ENCODE assay signal across 1 cellular context in the genomic region with DNA sequence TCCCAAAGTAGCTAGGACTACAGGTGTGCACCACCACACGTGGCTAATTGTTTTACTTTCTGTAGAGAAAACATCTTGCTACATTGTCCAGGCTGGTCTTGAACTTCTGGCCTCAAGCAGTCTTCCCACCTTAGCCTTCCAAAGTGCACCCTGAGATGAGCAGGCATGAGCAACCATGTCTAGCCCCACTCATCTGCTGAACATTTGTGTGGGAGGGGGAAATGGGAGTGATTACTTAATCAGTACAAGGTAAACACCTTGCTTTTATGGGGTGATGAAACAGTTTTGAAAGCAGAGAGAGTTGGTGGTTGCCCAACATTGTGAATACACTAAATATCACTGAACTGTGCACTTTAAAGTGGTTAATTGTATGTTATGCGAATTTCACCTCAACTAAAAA.
TF ChIP-seq lines count a peak whose summit lies in the region.

No MANE protein-coding gene starts in this region.

TF ChIP-seq in HepG2, 621 proteins besides CTCF, POLR2A, EP300 and RAD21 (continues in another document):
- TF ChIP-seq, protein P1, sequence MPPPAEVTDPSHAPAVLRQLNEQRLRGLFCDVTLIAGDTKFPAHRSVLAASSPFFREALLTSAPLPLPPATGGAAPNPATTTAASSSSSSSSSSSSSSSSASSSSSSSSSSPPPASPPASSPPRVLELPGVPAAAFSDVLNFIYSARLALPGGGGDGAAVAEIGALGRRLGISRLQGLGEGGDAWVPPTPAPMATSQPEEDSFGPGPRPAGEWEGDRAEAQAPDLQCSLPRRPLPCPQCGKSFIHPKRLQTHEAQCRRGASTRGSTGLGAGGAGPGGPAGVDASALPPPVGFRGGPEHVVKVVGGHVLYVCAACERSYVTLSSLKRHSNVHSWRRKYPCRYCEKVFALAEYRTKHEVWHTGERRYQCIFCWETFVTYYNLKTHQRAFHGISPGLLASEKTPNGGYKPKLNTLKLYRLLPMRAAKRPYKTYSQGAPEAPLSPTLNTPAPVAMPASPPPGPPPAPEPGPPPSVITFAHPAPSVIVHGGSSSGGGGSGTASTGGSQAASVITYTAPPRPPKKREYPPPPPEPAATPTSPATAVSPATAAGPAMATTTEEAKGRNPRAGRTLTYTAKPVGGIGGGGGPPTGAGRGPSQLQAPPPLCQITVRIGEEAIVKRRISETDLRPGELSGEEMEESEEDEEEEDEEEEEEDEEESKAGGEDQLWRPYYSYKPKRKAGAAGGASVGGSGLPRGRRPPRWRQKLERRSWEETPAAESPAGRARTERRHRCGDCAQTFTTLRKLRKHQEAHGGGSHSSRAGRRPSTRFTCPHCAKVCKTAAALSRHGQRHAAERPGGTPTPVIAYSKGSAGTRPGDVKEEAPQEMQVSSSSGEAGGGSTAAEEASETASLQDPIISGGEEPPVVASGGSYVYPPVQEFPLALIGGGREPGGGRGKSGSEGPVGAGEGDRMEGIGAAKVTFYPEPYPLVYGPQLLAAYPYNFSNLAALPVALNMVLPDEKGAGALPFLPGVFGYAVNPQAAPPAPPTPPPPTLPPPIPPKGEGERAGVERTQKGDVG (CRISPR knock-in tag; IDR thresholded peaks at IDR 0.05; ENCODE audit: borderline replicate concordance) = no peak
- no peak for TF ChIP-seq ZNF383 (CRISPR knock-in tag; IDR thresholded peaks at IDR 0.05; ENCODE audit: borderline replicate concordance)
- no peak; the same call in 1 of the 2 replicates for TF ChIP-seq ZNF225 (CRISPR knock-in tag; IDR thresholded peaks at IDR 0.05)
- TF ChIP-seq ZBTB2 (CRISPR knock-in tag; IDR thresholded peaks at IDR 0.05; ENCODE audit: low read depth) = no peak
- TF ChIP-seq ZNF556 (CRISPR knock-in tag; IDR thresholded peaks at IDR 0.05; ENCODE audit: borderline replicate concordance) = no peak
- TF ChIP-seq THAP11 (CRISPR knock-in tag; IDR thresholded peaks at IDR 0.05) = peak; percentile 83
- peak; percentile 92 for TF ChIP-seq ZNF644 (CRISPR knock-in tag; IDR thresholded peaks at IDR 0.05; ENCODE audit: low read depth)
- no peak for TF ChIP-seq ATF1 (CRISPR knock-in tag; IDR thresholded peaks at IDR 0.05)
- TF ChIP-seq FOXM1 (CRISPR knock-in tag; IDR thresholded peaks at IDR 0.05) = no peak
- no peak for TF ChIP-seq IRX3 (CRISPR knock-in tag; IDR thresholded peaks at IDR 0.05; ENCODE audit: borderline replicate concordance, low read depth)
- TF ChIP-seq ZNF501 (CRISPR knock-in tag; IDR thresholded peaks at IDR 0.05) = no peak
- peak; percentile 85 for TF ChIP-seq ZNF121 (CRISPR knock-in tag; IDR thresholded peaks at IDR 0.05)
- TF ChIP-seq GZF1 (CRISPR knock-in tag; IDR thresholded peaks at IDR 0.05) = no peak
- no peak for TF ChIP-seq GABPA (IDR thresholded peaks at IDR 0.05; ENCODE audit: low read depth, low read length)
- peak; percentile 52; the same call in 1 of the 2 replicates for TF ChIP-seq GABPA (CRISPR knock-in tag; IDR thresholded peaks at IDR 0.05; ENCODE audit: low read depth)
- no peak for TF ChIP-seq MAFG (CRISPR knock-in tag; IDR thresholded peaks at IDR 0.05)
- no peak for TF ChIP-seq ZNF773 (CRISPR knock-in tag; IDR thresholded peaks at IDR 0.05; ENCODE audit: borderline replicate concordance)
- no peak for TF ChIP-seq ZNF33B (CRISPR knock-in tag; IDR thresholded peaks at IDR 0.05)
- no peak for TF ChIP-seq PHF21A (CRISPR knock-in tag; IDR thresholded peaks at IDR 0.05)
- no peak for TF ChIP-seq KDM3A (CRISPR knock-in tag; IDR thresholded peaks at IDR 0.05; ENCODE audit: low read depth)
- TF ChIP-seq, protein P2, sequence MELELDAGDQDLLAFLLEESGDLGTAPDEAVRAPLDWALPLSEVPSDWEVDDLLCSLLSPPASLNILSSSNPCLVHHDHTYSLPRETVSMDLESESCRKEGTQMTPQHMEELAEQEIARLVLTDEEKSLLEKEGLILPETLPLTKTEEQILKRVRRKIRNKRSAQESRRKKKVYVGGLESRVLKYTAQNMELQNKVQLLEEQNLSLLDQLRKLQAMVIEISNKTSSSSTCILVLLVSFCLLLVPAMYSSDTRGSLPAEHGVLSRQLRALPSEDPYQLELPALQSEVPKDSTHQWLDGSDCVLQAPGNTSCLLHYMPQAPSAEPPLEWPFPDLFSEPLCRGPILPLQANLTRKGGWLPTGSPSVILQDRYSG (CRISPR knock-in tag; IDR thresholded peaks at IDR 0.05) = no peak
- no peak for TF ChIP-seq GLI4 (CRISPR knock-in tag; IDR thresholded peaks at IDR 0.05; ENCODE audit: borderline replicate concordance)
- TF ChIP-seq SRSF9 (IDR thresholded peaks at IDR 0.05; ENCODE audit: borderline replicate concordance, insufficient read depth, low read depth, low read length, poor library complexity, severe bottlenecking) = no peak
- TF ChIP-seq ZNF792 (CRISPR knock-in tag; IDR thresholded peaks at IDR 0.05) = no peak
- TF ChIP-seq ATF4 (CRISPR knock-in tag; IDR thresholded peaks at IDR 0.05) = peak; percentile 50 to 99; a peak in 3 of 4 replicates
- no peak for TF ChIP-seq TRIM22 (IDR thresholded peaks at IDR 0.05)
- TF ChIP-seq, protein P3, sequence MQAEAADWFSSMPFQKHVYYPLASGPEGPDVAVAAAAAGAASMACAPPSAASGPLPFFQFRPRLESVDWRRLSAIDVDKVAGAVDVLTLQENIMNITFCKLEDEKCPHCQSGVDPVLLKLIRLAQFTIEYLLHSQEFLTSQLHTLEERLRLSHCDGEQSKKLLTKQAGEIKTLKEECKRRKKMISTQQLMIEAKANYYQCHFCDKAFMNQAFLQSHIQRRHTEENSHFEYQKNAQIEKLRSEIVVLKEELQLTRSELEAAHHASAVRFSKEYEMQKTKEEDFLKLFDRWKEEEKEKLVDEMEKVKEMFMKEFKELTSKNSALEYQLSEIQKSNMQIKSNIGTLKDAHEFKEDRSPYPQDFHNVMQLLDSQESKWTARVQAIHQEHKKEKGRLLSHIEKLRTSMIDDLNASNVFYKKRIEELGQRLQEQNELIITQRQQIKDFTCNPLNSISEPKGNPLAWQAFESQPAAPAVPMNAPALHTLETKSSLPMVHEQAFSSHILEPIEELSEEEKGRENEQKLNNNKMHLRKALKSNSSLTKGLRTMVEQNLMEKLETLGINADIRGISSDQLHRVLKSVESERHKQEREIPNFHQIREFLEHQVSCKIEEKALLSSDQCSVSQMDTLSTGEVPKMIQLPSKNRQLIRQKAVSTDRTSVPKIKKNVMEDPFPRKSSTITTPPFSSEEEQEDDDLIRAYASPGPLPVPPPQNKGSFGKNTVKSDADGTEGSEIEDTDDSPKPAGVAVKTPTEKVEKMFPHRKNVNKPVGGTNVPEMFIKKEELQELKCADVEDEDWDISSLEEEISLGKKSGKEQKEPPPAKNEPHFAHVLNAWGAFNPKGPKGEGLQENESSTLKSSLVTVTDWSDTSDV (CRISPR knock-in tag; IDR thresholded peaks at IDR 0.05) = no peak
- TF ChIP-seq ZNF30 (CRISPR knock-in tag; IDR thresholded peaks at IDR 0.05) = no peak
- TF ChIP-seq GTF3A (CRISPR knock-in tag; conservative IDR thresholded peaks at IDR 0.05) = no peak
- no peak for TF ChIP-seq ZKSCAN8 (CRISPR knock-in tag; IDR thresholded peaks at IDR 0.05; ENCODE audit: borderline replicate concordance)
- TF ChIP-seq TARDBP (CRISPR knock-in tag; IDR thresholded peaks at IDR 0.05) = no peak
- no peak for TF ChIP-seq KLF13 (CRISPR knock-in tag; IDR thresholded peaks at IDR 0.05)
- TF ChIP-seq ZSCAN12 (CRISPR knock-in tag; IDR thresholded peaks at IDR 0.05) = no peak
- peak; percentile 79; the same call in 1 of the 2 replicates for TF ChIP-seq MIER3 (CRISPR knock-in tag; IDR thresholded peaks at IDR 0.05; ENCODE audit: borderline replicate concordance)
- TF ChIP-seq, protein P4, sequence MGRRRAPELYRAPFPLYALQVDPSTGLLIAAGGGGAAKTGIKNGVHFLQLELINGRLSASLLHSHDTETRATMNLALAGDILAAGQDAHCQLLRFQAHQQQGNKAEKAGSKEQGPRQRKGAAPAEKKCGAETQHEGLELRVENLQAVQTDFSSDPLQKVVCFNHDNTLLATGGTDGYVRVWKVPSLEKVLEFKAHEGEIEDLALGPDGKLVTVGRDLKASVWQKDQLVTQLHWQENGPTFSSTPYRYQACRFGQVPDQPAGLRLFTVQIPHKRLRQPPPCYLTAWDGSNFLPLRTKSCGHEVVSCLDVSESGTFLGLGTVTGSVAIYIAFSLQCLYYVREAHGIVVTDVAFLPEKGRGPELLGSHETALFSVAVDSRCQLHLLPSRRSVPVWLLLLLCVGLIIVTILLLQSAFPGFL (CRISPR knock-in tag; IDR thresholded peaks at IDR 0.05) = no peak
- TF ChIP-seq YEATS2 (CRISPR knock-in tag; IDR thresholded peaks at IDR 0.05; ENCODE audit: borderline replicate concordance) = no peak; the same call in 1 of the 2 replicates
- TF ChIP-seq GPN1 (CRISPR knock-in tag; IDR thresholded peaks at IDR 0.05; ENCODE audit: borderline replicate concordance) = no peak
- no peak for TF ChIP-seq ZNF777 (CRISPR knock-in tag; IDR thresholded peaks at IDR 0.05)
- TF ChIP-seq ZNF24 (IDR thresholded peaks at IDR 0.05) = 0 out of 2 replicates have a peak, but pooled peaks have one; percentile 24
- peak; percentile 88 for TF ChIP-seq FOSL2 (CRISPR knock-in tag; IDR thresholded peaks at IDR 0.05)
- TF ChIP-seq TAF15 (IDR thresholded peaks at IDR 0.05; ENCODE audit: low read depth, low read length, poor library complexity, severe bottlenecking) = no peak
- no peak for TF ChIP-seq ZBTB26 (CRISPR knock-in tag; IDR thresholded peaks at IDR 0.05; ENCODE audit: borderline replicate concordance)
- TF ChIP-seq ZNF136 (CRISPR knock-in tag; IDR thresholded peaks at IDR 0.05; ENCODE audit: low read depth) = no peak
- TF ChIP-seq ZNF414 (CRISPR knock-in tag; IDR thresholded peaks at IDR 0.05) = no peak
- TF ChIP-seq FOXJ3 (CRISPR knock-in tag; IDR thresholded peaks at IDR 0.05; ENCODE audit: borderline replicate concordance) = peak; percentile 84; the same call in 1 of the 2 replicates
- no peak for TF ChIP-seq NFKB2 (CRISPR knock-in tag; IDR thresholded peaks at IDR 0.05; ENCODE audit: borderline replicate concordance)
- TF ChIP-seq, protein P5, sequence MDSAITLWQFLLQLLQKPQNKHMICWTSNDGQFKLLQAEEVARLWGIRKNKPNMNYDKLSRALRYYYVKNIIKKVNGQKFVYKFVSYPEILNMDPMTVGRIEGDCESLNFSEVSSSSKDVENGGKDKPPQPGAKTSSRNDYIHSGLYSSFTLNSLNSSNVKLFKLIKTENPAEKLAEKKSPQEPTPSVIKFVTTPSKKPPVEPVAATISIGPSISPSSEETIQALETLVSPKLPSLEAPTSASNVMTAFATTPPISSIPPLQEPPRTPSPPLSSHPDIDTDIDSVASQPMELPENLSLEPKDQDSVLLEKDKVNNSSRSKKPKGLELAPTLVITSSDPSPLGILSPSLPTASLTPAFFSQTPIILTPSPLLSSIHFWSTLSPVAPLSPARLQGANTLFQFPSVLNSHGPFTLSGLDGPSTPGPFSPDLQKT (CRISPR knock-in tag; IDR thresholded peaks at IDR 0.05; ENCODE audit: borderline replicate concordance) = no peak
- TF ChIP-seq ZNF335 (CRISPR knock-in tag; IDR thresholded peaks at IDR 0.05) = no peak; the same call in 1 of the 2 replicates
- TF ChIP-seq FIP1L1 (IDR thresholded peaks at IDR 0.05; ENCODE audit: borderline replicate concordance, insufficient read depth, low read depth, low read length) = no peak
- TF ChIP-seq CERS6 (CRISPR knock-in tag; IDR thresholded peaks at IDR 0.05) = no peak
- no peak for TF ChIP-seq EZH2 (conservative IDR thresholded peaks at IDR 0.05; ENCODE audit: low read depth, low read length)
- peak; percentile 69 for TF ChIP-seq ELF3 (CRISPR knock-in tag; IDR thresholded peaks at IDR 0.05)
- TF ChIP-seq ZFYVE20 (CRISPR knock-in tag; IDR thresholded peaks at IDR 0.05; ENCODE audit: borderline replicate concordance, low read depth) = no peak
